ENCODE assay signal across 14 cellular contexts in genomic region chr2:163778045-163778753, GRCh38.
DNase-seq lines count a peak whose midpoint lies in the region; ATAC-seq and TF ChIP-seq lines count a peak whose summit lies in the region.
"Had no signal": no experiment of that assay in that cellular context is flagged by ENCODE, and none has a peak within 500 bp of the region (broad histone marks: within the 10 kb centered on the region; RNA-seq: fewer than 3 reads in every experiment).

No MANE protein-coding gene starts in this region.

- H3K27ac ChIP-seq in ACC112 (ENCODE audit: low read depth, low read length): peak overlapping the region; percentile 10; the same call in 1 of the 2 replicates
- H3K27ac ChIP-seq: BLaER1, lower lobe of right lung had no signal

- in situ Hi-C loops in astrocyte of the spinal cord (cut with HindIII; ENCODE audit: low sequenced_read_pairs): no loop called here

- H3K79me2 ChIP-seq in ACC112 (ENCODE audit: control insufficient read depth, insufficient read depth, low read length, unreplicated experiment): no peaks in the 10 kb centered on the region

- peaks cover 23% of the 10 kb centered on the region for H3K4me1 ChIP-seq in ACC112 (ENCODE audit: control insufficient read depth, insufficient read depth, low read length, unreplicated experiment)
- H3K4me1 ChIP-seq: BLaER1, lower lobe of right lung had no signal

- H3K4me3 ChIP-seq in ACC112 (ENCODE audit: low read depth, low read length) (no peak overlapping the region), astrocyte of the spinal cord (ENCODE audit: low read depth, low read length) (no peak overlapping the region)
- H3K4me3 ChIP-seq: BLaER1, lower lobe of right lung had no signal

- no peaks in the 10 kb centered on the region for H3K27me3 ChIP-seq in ACC112 (ENCODE audit: insufficient read depth, low read length)
- H3K27me3 ChIP-seq: BLaER1 had no signal

- peak; percentile 60 for DNase-seq in HK-2 (ENCODE audit: unreplicated experiment)
- DNase-seq in astrocyte of the spinal cord (ENCODE audit: low read depth, low spot score): peak; percentile 93
- DNase-seq in kidney glomerular epithelial cell (lab: John Stamatoyannopoulos, UW): peak; percentile 96
- DNase-seq in stimulated activated CD4-positive, alpha-beta T cell treated with anti-CD3 and anti-CD28 coated beads, Interleukin-15, amount 100 ng/mL, for 24 hours: no peak
- DNase-seq in OCI-M1 (lab: John Stamatoyannopoulos, UW): no peak
- DNase-seq: activated CD4-positive, alpha-beta memory T cell treated with anti-CD3 and anti-CD28 coated beads, Interleukin-2, amount 10 ng/mL, durations not matched to agents 7 days and 5 days; activated naive CD8-positive, alpha-beta T cell treated with anti-CD3 and anti-CD28 coated beads, Interleukin-2, amount 10 ng/mL, durations not matched to agents 7 days and 5 days; lower lobe of right lung; NCI-H2227 treated with DMSO at 0.1 percent for 48 hours; right cardiac atrium had no signal

- ATAC-seq in HG02870 (IDR thresholded peaks at IDR 0.05; ENCODE audit: unreplicated experiment) (no peak), HG03175 (IDR thresholded peaks at IDR 0.05; ENCODE audit: unreplicated experiment) (no peak)
- ATAC-seq: right cardiac atrium had no signal

- H2AFZ ChIP-seq in ACC112 (ENCODE audit: low read length, unreplicated experiment): no peak overlapping the region

- TF ChIP-seq CTCF in astrocyte of the spinal cord (IDR thresholded peaks at IDR 0.05; ENCODE audit: low read depth, low read length): no peak

- no peaks in the 10 kb centered on the region for H3K36me3 ChIP-seq in ACC112 (ENCODE audit: insufficient read depth, low read length)
- H3K36me3 ChIP-seq: BLaER1, lower lobe of right lung had no signal

Comparison
In these comparisons a context has a peak if more than half of its experiments do, and no peak if none do; other contexts are left out.
1. DNase-seq: peak in HK-2 (single experiment), astrocyte of the spinal cord (single experiment) and kidney glomerular epithelial cell (single experiment); none in stimulated activated CD4-positive, alpha-beta T cell treated with anti-CD3 and anti-CD28 coated beads, Interleukin-15, amount 100 ng/mL, for 24 hours (single experiment) and OCI-M1 (single experiment).